ENCODE assay signal across 20 cellular contexts in the genomic region with DNA sequence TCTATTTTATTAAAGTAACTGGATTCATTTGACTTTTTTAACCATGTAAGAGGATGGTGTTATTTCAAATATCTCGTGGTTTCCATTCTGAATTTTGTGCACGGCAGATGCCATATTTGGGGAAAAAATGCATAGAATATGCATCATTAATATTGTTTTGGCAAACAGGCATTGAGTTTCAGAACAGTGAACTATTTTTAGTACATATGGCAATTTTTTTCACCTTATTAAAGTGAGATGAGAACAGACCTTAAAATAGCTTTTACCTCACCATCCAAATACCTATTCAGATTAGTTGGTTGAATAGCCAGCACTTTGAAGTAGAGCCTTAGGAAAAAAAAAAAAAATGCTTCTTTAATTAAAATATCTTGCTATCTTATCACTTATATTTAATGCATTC.
DNase-seq lines count a peak whose midpoint lies in the region; ATAC-seq, FAIRE-seq and TF ChIP-seq lines count a peak whose summit lies in the region.
"Had no signal": no experiment of that assay in that cellular context is flagged by ENCODE, and none has a peak within 500 bp of the region (broad histone marks: within the 10 kb centered on the region; RNA-seq: fewer than 3 reads in every experiment).

No MANE protein-coding gene starts in this region.

- intact Hi-C loops in breast epithelium (cut with DNase I; ENCODE audit: low total_unique reads) (no loop called here), MCF 10A (cut with micrococcal nuclease) (no loop called here), pancreas (cut with DNase I) (no loop called here), uterus (cut with DNase I; ENCODE audit: low total_unique reads) (no loop called here)

- no peak for TF ChIP-seq CTCF in breast epithelium (IDR thresholded peaks at IDR 0.05)
- no peak for TF ChIP-seq CTCF in MCF 10A (IDR thresholded peaks at IDR 0.05; ENCODE audit: unreplicated experiment)
- no peak for TF ChIP-seq CTCF in fibroblast of villous mesenchyme (IDR thresholded peaks at IDR 0.05; ENCODE audit: insufficient read depth, low read depth, low read length)
- no peak for TF ChIP-seq CTCF in pancreas (IDR thresholded peaks at IDR 0.05)
- TF ChIP-seq CTCF in uterus (IDR thresholded peaks at IDR 0.05): no peak

- H3K27me3 ChIP-seq in breast epithelium: no peaks in the 10 kb centered on the region
- H3K27me3 ChIP-seq in pancreas: no peaks in the 10 kb centered on the region
- no peaks in the 10 kb centered on the region for H3K27me3 ChIP-seq in uterus
- H3K27me3 ChIP-seq: MG63 had no signal

- CTCF ChIA-PET in MCF 10A (lab: Yijun Ruan, JAX): no interaction called here

- H3K9me3 ChIP-seq in breast epithelium: no peaks in the 10 kb centered on the region
- H3K9me3 ChIP-seq in pancreas: no peaks in the 10 kb centered on the region
- H3K9me3 ChIP-seq in uterus: no peaks in the 10 kb centered on the region
- H3K9me3 ChIP-seq: lower lobe of right lung, MG63 had no signal

- H3K4me3 Mint-ChIP-seq in MCF 10A (ENCODE audit: unreplicated experiment): no peak overlapping the region
- H3K4me3 Mint-ChIP-seq: activated T-helper 17 cell treated with anti-CD3 and anti-CD28 coated beads, Interleukin-2, amount 50 U/mL, for 72 hours had no signal

- FAIRE-seq in pancreas (lab: Jason Lieb, UNC): peak; percentile 96

- no peaks in the 10 kb centered on the region for H3K4me1 ChIP-seq in breast epithelium
- no peaks in the 10 kb centered on the region for H3K4me1 ChIP-seq in pancreas
- H3K4me1 ChIP-seq in uterus: no peaks in the 10 kb centered on the region
- H3K4me1 ChIP-seq: lower lobe of right lung, parathyroid adenoma had no signal

- H3K4me3 ChIP-seq in breast epithelium (peak overlapping the region in 2 of 3 donors; percentile 34), fibroblast of villous mesenchyme (ENCODE audit: low read depth, low read length) (no peak overlapping the region), pancreas (no peak overlapping the region), uterus (peak overlapping the region; percentile 32 to 35)
- H3K4me3 ChIP-seq: lower lobe of right lung, MG63, SK-N-MC had no signal

- H3K36me3 ChIP-seq in breast epithelium (no peaks in the 10 kb centered on the region), pancreas (no peaks in the 10 kb centered on the region), uterus (no peaks in the 10 kb centered on the region)
- H3K36me3 ChIP-seq: MG63 had no signal

- TF ChIP-seq POLR2A in breast epithelium (IDR thresholded peaks at IDR 0.05): no peak
- peak in 1 of 2 donors; percentile 25 for TF ChIP-seq POLR2A in uterus (IDR thresholded peaks at IDR 0.05)

- 71 to 94% methylated on average over 2 of the region's 2 CpGs for WGBS in pancreas, 2 donors

- ATAC-seq in pancreas: no peak
- ATAC-seq in HG02938 (IDR thresholded peaks at IDR 0.05; ENCODE audit: unreplicated experiment): no peak
- ATAC-seq: activated T-helper 17 cell treated with anti-CD3 and anti-CD28 coated beads, Interleukin-2, amount 50 U/mL, for 72 hours; lower lobe of right lung; Panc1 had no signal

- H3K27ac Mint-ChIP-seq in MCF 10A (ENCODE audit: low read depth, unreplicated experiment): no peak overlapping the region
- H3K27ac Mint-ChIP-seq: activated T-helper 17 cell treated with anti-CD3 and anti-CD28 coated beads, Interleukin-2, amount 50 U/mL, for 72 hours had no signal

- POLR2A ChIA-PET in MCF 10A (lab: Yijun Ruan, JAX): no interaction called here

- no peaks in the 10 kb centered on the region for H3K4me1 Mint-ChIP-seq in MCF 10A (ENCODE audit: insufficient read depth, unreplicated experiment)
- H3K4me1 Mint-ChIP-seq: activated T-helper 17 cell treated with anti-CD3 and anti-CD28 coated beads, Interleukin-2, amount 50 U/mL, for 72 hours had no signal

- no TSS peak for BruUV-seq in MCF 10A (replicated peaks; lab: Mats Ljungman, UMichigan)

- H3K36me3 Mint-ChIP-seq in MCF 10A (ENCODE audit: insufficient read depth, unreplicated experiment): peaks cover 54% of the 10 kb centered on the region

- no peaks in the 10 kb centered on the region for H3K9me3 Mint-ChIP-seq in MCF 10A (ENCODE audit: unreplicated experiment)
- H3K9me3 Mint-ChIP-seq: activated T-helper 17 cell treated with anti-CD3 and anti-CD28 coated beads, Interleukin-2, amount 50 U/mL, for 72 hours had no signal

- DNase-seq in breast epithelium (ENCODE audit: low spot score in 2 of 2): no peak
- no peak for DNase-seq in MCF 10A (ENCODE audit: unreplicated experiment)
- DNase-seq in fibroblast of villous mesenchyme (ENCODE audit: low read depth): peak; percentile 23
- no peak for DNase-seq in pancreas
- no peak for DNase-seq in uterus
- DNase-seq in NCI-H524 treated with DMSO at 0.1 percent for 48 hours (lab: John Stamatoyannopoulos, UW): no peak
- DNase-seq in kidney tubule cell (ENCODE audit: low spot score): no peak
- DNase-seq: 8988T; activated CD4-positive, CD25-positive, alpha-beta regulatory T cell treated with anti-CD3 and anti-CD28 coated beads, Interleukin-2, amount 50 U/mL, for 72 hours; DMS 273 treated with DMSO at 0.1 percent for 48 hours; GM23248; lower lobe of right lung; MG63; NCI-H1694; T1000 had no signal

- no peaks in the 10 kb centered on the region for H3K27me3 Mint-ChIP-seq in MCF 10A (ENCODE audit: insufficient read depth, unreplicated experiment)
- H3K27me3 Mint-ChIP-seq: activated T-helper 17 cell treated with anti-CD3 and anti-CD28 coated beads, Interleukin-2, amount 50 U/mL, for 72 hours had no signal

- H3K27ac ChIP-seq in breast epithelium (peak overlapping the region; percentile 3 to 71), pancreas (no peak overlapping the region), uterus (peak overlapping the region; percentile 90 to 94)
- H3K27ac ChIP-seq: GM23248, lower lobe of right lung, parathyroid adenoma, SK-N-MC had no signal

Comparison
In these comparisons a context has a peak if more than half of its experiments do, and no peak if none do; other contexts are left out.
1. H3K27ac ChIP-seq: peak in breast epithelium (2 of 2) and uterus (2 of 2); none in pancreas (0 of 4).
2. H3K4me3 ChIP-seq: peak in breast epithelium (2 of 3) and uterus (2 of 2); none in fibroblast of villous mesenchyme (single experiment) and pancreas (0 of 4).